ENCODE assay signal across 7 cellular contexts in the genomic region with DNA sequence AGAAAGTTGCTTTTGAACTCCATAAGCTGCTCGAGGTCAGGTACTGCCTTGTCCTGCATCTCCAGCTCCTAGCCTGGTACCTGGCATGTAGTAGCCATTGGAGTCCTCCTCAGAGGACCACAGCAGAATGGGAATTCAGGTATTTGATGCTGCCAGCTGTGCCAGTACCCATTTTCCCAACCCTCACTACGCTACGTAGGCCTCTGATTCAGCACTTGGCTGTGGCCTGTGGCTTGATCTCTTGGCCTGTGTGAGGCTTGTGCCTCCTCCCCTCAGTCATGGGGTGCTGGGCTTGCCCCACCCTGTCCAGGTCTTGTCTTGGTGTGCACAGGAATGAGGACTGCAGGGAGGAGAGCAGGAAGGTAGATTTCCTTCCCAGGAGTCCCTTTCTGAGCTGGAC. TPM values are rescaled to one million over a fixed set of nuclear protein-coding genes. Genes with fewer than 3 reads are reported as not detected.
DNase-seq lines count a peak whose midpoint lies in the region; ATAC-seq lines count a peak whose summit lies in the region.

No MANE protein-coding gene starts in this region.

- H3K4me1 ChIP-seq in SJCRH30, result no peaks in the 10 kb centered on the region

- peak; percentile 38 for ATAC-seq in GM18870 (IDR thresholded peaks at IDR 0.05; ENCODE audit: unreplicated experiment)
- ATAC-seq in HG02759 (IDR thresholded peaks at IDR 0.05; ENCODE audit: unreplicated experiment), result peak; percentile 53
- ATAC-seq in central memory CD8-positive, alpha-beta T cell (replicated peaks; ENCODE audit: extremely low read depth, poor library complexity, severe bottlenecking), result peak; percentile 57
- ATAC-seq in sciatic nerve, result peak; percentile 78

- peaks cover 70% of the 10 kb centered on the region for H3K4me1 Mint-ChIP-seq in central memory CD8-positive, alpha-beta T cell

- H3K9me3 ChIP-seq in SJCRH30 (replicated peaks), result no peaks in the 10 kb centered on the region

- intact Hi-C loops in sciatic nerve (cut with DNase I), result no loop called here

- no peaks in the 10 kb centered on the region for H3K27me3 ChIP-seq in SJCRH30

- H3K36me3 ChIP-seq in SJCRH30, result no peaks in the 10 kb centered on the region

- H3K36me3 Mint-ChIP-seq in central memory CD8-positive, alpha-beta T cell (ENCODE audit: insufficient read depth), result peaks cover 44% of the 10 kb centered on the region

- H3K27ac ChIP-seq in SJCRH30, result no peak overlapping the region

- H3K9me3 Mint-ChIP-seq in central memory CD8-positive, alpha-beta T cell, result no peaks in the 10 kb centered on the region

- H3K4me3 Mint-ChIP-seq in central memory CD8-positive, alpha-beta T cell, result peak overlapping the region; percentile 76

- H3K27ac Mint-ChIP-seq in central memory CD8-positive, alpha-beta T cell (ENCODE audit: low read depth), result peak overlapping the region; percentile 95

- no peak overlapping the region for H3K4me3 ChIP-seq in SJCRH30

- DNase-seq in NOMO-1 (lab: John Stamatoyannopoulos, UW; ENCODE audit: unreplicated experiment in 2 of 2), result peak; percentile 78 to 89
- DNase-seq in central memory CD8-positive, alpha-beta T cell (ENCODE audit: low spot score in 2 of 2), result no peak
- no peak for DNase-seq in sciatic nerve (ENCODE audit: low spot score)
- DNase-seq in NCI-H446 treated with DMSO at 0.1 percent for 48 hours (lab: John Stamatoyannopoulos, UW), result no peak
- DNase-seq in SJCRH30, result no peak

- H3K27me3 Mint-ChIP-seq in central memory CD8-positive, alpha-beta T cell, result no peaks in the 10 kb centered on the region

RNA-seq across cellular contexts. Expression of a gene that starts 11.8 kb away (rescaled TPM):
- 34.5 TPM for total RNA-seq in sciatic nerve
- total RNA-seq in SJCRH30 (2014; rRNA removed; shearing (Covaris generic)), result 16.9 and 18.2 TPM in 2 replicates

Comparison
In these comparisons a context has a peak if more than half of its experiments do, and no peak if none do; other contexts are left out.
1. DNase-seq: peak in NOMO-1 (2 of 2); none in central memory CD8-positive, alpha-beta T cell (0 of 2), sciatic nerve (single experiment), NCI-H446 treated with DMSO at 0.1 percent for 48 hours (single experiment) and SJCRH30 (0 of 2).
2. Peak in every context shown above with its lines, with median percentiles within 50 percentile points of each other: ATAC-seq.